Comparison of ENCODE assay signal across 7 cellular contexts in the genomic region with DNA sequence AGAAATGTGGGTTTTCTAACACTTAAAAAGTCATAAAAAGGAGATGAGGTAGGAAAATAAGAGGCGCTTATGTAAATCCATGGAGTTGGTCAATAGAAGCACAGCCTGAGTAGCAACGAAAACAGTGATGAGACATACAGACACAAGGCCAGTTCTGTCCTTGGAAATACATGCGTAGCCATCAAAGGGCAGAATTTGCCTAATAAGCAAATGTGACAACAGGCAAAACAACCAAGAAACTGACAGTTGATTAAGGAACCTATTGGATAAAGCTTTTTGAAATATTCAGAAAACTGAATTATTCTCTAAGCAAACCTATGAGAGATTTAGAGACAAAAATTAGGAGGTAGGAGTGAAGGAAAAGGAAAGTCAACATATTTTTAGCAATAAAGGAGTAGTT.
"Had no signal": no experiment of that assay in that cellular context is flagged by ENCODE, and none has a peak within 500 bp of the region (broad histone marks: within the 10 kb centered on the region; RNA-seq: fewer than 3 reads in every experiment).

No MANE protein-coding gene starts in this region.

- ATAC-seq: K562 had no signal

- H3K9ac ChIP-seq: KMS-11 had no signal

- H3K27ac ChIP-seq: HL-60, KMS-11 had no signal

- DNase-seq: IMR-90, KBM-7, KG1 had no signal

- H3K4me3 ChIP-seq: K562 had no signal

- FAIRE-seq: HTR-8/SVneo, K562 had no signal

- H3K4me2 ChIP-seq: KMS-11 had no signal
